In genomic region chr12:8949525-8950286, GRCh38 we compare ENCODE assay signal across 1 cellular context.
A peak's percentile ranks its signal among the peaks of the same experiment; 100 is the strongest.
TF ChIP-seq lines count a peak whose summit lies in the region.

M6PR (minus strand) TSS chr12:8949645; CDS start chr12:8946404, 3,241 bp downstream.

TF ChIP-seq in K562, 482 proteins besides CTCF, POLR2A, EP300 and RAD21 (continued from another document and continues in another):
- peak in 1 of 3 experiments; percentile 79; a peak in 2 of 6 replicates for TF ChIP-seq ZBTB11 (CRISPR knock-in tag; IDR thresholded peaks at IDR 0.05)
- no peak for TF ChIP-seq EHMT2 (IDR thresholded peaks at IDR 0.05)
- no peak for TF ChIP-seq SMAD3 (CRISPR knock-in tag; conservative IDR thresholded peaks at IDR 0.05)
- no peak for TF ChIP-seq NR1H2 (CRISPR knock-in tag; IDR thresholded peaks at IDR 0.05)
- TF ChIP-seq ZNF511 (CRISPR knock-in tag; IDR thresholded peaks at IDR 0.05) = no peak
- peak; percentile 46; the same call in 1 of the 2 replicates for TF ChIP-seq CBFA2T2 (conservative IDR thresholded peaks at IDR 0.05)
- TF ChIP-seq CHD2 (IDR thresholded peaks at IDR 0.05; ENCODE audit: low read depth, low read length) = peak; percentile 71
- TF ChIP-seq GATAD2B (IDR thresholded peaks at IDR 0.05; ENCODE audit: borderline replicate concordance) = no peak
- no peak; the same call in 1 of the 2 replicates for TF ChIP-seq ATF4 (CRISPR knock-in tag; IDR thresholded peaks at IDR 0.05)
- peak; percentile 28; the same call in 1 of the 2 replicates for TF ChIP-seq EGR1 (conservative IDR thresholded peaks at IDR 0.05)
- TF ChIP-seq CBX3 (IDR thresholded peaks at IDR 0.05; ENCODE audit: borderline replicate concordance in 1 of 2, low read length in 2 of 2) = peak in 1 of 2 experiments; percentile 13; a peak in 1 of 3 replicates
- TF ChIP-seq PHF20 (IDR thresholded peaks at IDR 0.05; ENCODE audit: partially characterized antibody) = peak; percentile 40
- TF ChIP-seq REST (CRISPR knock-in tag; IDR thresholded peaks at IDR 0.05; ENCODE audit: low read depth) = no peak
- peak; percentile 21 to 29; a peak in 2 of 4 replicates for TF ChIP-seq MAZ (CRISPR knock-in tag; conservative IDR thresholded peaks at IDR 0.05 in 1 of 2, IDR thresholded peaks at IDR 0.05 in 1 of 2)
- peak; percentile 35; the same call in 1 of the 2 replicates for TF ChIP-seq ZNF592 (IDR thresholded peaks at IDR 0.05)
- TF ChIP-seq CREB3L1 (IDR thresholded peaks at IDR 0.05; ENCODE audit: borderline replicate concordance, low read depth) = peak; percentile 79
- no peak for TF ChIP-seq MAFF (IDR thresholded peaks at IDR 0.05; ENCODE audit: low read length)
- 0 out of 2 replicates have a peak, but pooled peaks have one; percentile 12 for TF ChIP-seq ATF6 (CRISPR knock-in tag; IDR thresholded peaks at IDR 0.05)
- TF ChIP-seq ZNF224 (CRISPR knock-in tag; IDR thresholded peaks at IDR 0.05) = no peak
- TF ChIP-seq ZBTB49 (CRISPR knock-in tag; IDR thresholded peaks at IDR 0.05; ENCODE audit: borderline replicate concordance) = no peak
- no peak for TF ChIP-seq E4F1 (CRISPR knock-in tag; IDR thresholded peaks at IDR 0.05; ENCODE audit: borderline replicate concordance)
- TF ChIP-seq MEF2D (tag; conservative IDR thresholded peaks at IDR 0.05; ENCODE audit: low read depth) = no peak
- TF ChIP-seq ZNF644 (tag; IDR thresholded peaks at IDR 0.05; ENCODE audit: low read depth) = peak; percentile 46; the same call in 1 of the 2 replicates
- TF ChIP-seq ZNF232 (CRISPR knock-in tag; IDR thresholded peaks at IDR 0.05) = no peak
- TF ChIP-seq TARDBP (IDR thresholded peaks at IDR 0.05) = no peak; the same call in 1 of the 2 replicates
- no peak for TF ChIP-seq ZMIZ1 (IDR thresholded peaks at IDR 0.05; ENCODE audit: low read depth in 2 of 2, low read length in 2 of 2)
